8 cellular contexts compared by ENCODE assay signal in genomic region chr15:69719527-69719926, GRCh38.
DNase-seq lines count a peak whose midpoint lies in the region; ATAC-seq and TF ChIP-seq lines count a peak whose summit lies in the region.

No MANE protein-coding gene starts in this region.

- 77 to 89% (median 84%) methylated on average over 4 of the region's 4 CpGs for WGBS in psoas muscle, 3 donors

- H3K27ac ChIP-seq in ascending aorta (no peak overlapping the region), psoas muscle (no peak overlapping the region)

- TF ChIP-seq CTCF in ascending aorta (IDR thresholded peaks at IDR 0.05) (no peak), psoas muscle (IDR thresholded peaks at IDR 0.05) (no peak)

- ATAC-seq in GM19035 (IDR thresholded peaks at IDR 0.05; ENCODE audit: unreplicated experiment), result peak; percentile 53
- no peak for ATAC-seq in psoas muscle
- ATAC-seq in HG02973 (IDR thresholded peaks at IDR 0.05; ENCODE audit: unreplicated experiment), result no peak
- no peak for ATAC-seq in GM21447 (IDR thresholded peaks at IDR 0.05; ENCODE audit: unreplicated experiment)

- no peak overlapping the region for H3K4me3 ChIP-seq in ascending aorta
- no peak overlapping the region for H3K4me3 ChIP-seq in psoas muscle

- H3K4me1 ChIP-seq in ascending aorta (no peaks in the 10 kb centered on the region), psoas muscle (peaks cover 12% of the 10 kb centered on the region)

- H3K27me3 ChIP-seq in ascending aorta, result no peaks in the 10 kb centered on the region
- no peaks in the 10 kb centered on the region for H3K27me3 ChIP-seq in psoas muscle (ENCODE audit: insufficient read depth in 3 of 3, low read length in 2 of 3)

- intact Hi-C loops in ascending aorta (cut with DNase I), result no loop called here
- intact Hi-C loops in psoas muscle (cut with DNase I), result no loop called here

- H3K36me3 ChIP-seq in ascending aorta (no peaks in the 10 kb centered on the region), psoas muscle (ENCODE audit: insufficient read depth in 1 of 2, low read depth in 1 of 2) (no peaks in the 10 kb centered on the region)

- peak; percentile 68 for DNase-seq in T-helper 22 cell (ENCODE audit: low read depth)
- peak; percentile 53 to 69 for DNase-seq in ascending aorta (ENCODE audit: low spot score in 2 of 2)
- DNase-seq in stimulated activated CD4-positive, alpha-beta T cell treated with anti-CD3 and anti-CD28 coated beads, Interleukin-4, amount 100 ng/mL, for 4 hours, result peak; percentile 25 to 66
- no peak for DNase-seq in DMS 273 treated with DMSO at 0.1 percent for 48 hours (lab: John Stamatoyannopoulos, UW)
- no peak for DNase-seq in psoas muscle

- H3K9me3 ChIP-seq in ascending aorta (no peaks in the 10 kb centered on the region), psoas muscle (no peaks in the 10 kb centered on the region)

Comparison
In these comparisons a context has a peak if more than half of its experiments do, and no peak if none do; other contexts are left out.
1. DNase-seq: peak in T-helper 22 cell (single experiment), ascending aorta (2 of 2) and stimulated activated CD4-positive, alpha-beta T cell treated with anti-CD3 and anti-CD28 coated beads, Interleukin-4, amount 100 ng/mL, for 4 hours (2 of 2); none in DMS 273 treated with DMSO at 0.1 percent for 48 hours (single experiment) and psoas muscle (0 of 2).